In the genomic region with DNA sequence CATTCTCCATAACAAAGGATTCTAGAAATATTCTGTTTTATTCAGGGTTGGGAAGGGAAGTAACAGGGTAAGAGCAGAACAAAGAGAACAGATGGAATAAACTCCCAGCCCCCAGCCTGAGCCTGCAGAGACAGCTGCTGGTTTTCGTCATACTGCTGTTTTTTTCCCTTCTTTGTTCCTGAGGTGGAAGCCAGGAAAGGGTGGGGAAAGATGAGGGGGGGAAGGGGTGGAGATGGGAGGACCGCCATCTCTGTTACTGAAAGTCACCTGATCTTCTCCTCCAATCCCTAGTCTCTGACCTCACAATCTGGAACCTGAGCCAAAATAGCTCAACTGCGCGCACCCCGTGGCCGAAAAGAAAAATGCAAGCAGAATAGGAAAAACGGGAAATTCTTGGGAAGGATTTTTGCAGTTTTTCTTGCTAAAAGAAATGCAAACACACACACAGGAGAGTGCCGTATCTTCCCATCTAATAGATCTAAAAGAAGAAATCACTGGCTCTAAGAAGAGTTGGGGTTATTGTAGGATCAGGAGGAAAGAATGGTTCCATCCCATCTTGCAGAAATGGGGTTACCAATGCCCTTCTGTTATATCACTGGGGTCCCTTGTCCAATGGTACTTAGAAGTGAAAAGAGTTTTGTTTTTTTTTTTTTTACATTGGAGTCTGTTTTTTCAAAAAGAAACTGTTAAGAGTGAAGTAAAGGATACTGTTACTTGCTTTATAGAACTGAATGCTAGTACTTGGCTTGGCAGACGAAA, we compare ENCODE assay signal across 8 cellular contexts. TPM values are rescaled to one million over a fixed set of nuclear protein-coding genes. Genes with fewer than 3 reads are reported as not detected.
DNase-seq lines count a peak whose midpoint lies in the region; ATAC-seq and TF ChIP-seq lines count a peak whose summit lies in the region.

No MANE protein-coding gene starts in this region.

- no peaks in the 10 kb centered on the region for H3K9me3 Mint-ChIP-seq in activated T-helper 17 cell treated with anti-CD3 and anti-CD28 coated beads, Interleukin-2, amount 50 U/mL, for 72 hours
- peaks cover 22% of the 10 kb centered on the region for H3K9me3 Mint-ChIP-seq in glutamatergic neuron (ENCODE audit: unreplicated experiment)

- H3K79me2 ChIP-seq in MM.1S (ENCODE audit: low read length): peaks cover 14% of the 10 kb centered on the region

- no peak overlapping the region for H3K4me2 ChIP-seq in neuronal stem cell (ENCODE audit: insufficient read depth, low read length, poor library complexity, severe bottlenecking)
- no peak overlapping the region for H3K4me2 ChIP-seq in MM.1S (ENCODE audit: low read depth, low read length)

- peak; percentile 77 for DNase-seq in DMS79 treated with DMSO at 0.1 percent for 48 hours (lab: John Stamatoyannopoulos, UW)
- peak; percentile 93 for DNase-seq in NCI-H1436 treated with DMSO at 0.1 percent for 48 hours (lab: John Stamatoyannopoulos, UW)
- DNase-seq in glutamatergic neuron: peak; percentile 79
- DNase-seq in neuronal stem cell (ENCODE audit: low spot score): peak; percentile 90
- no peak for DNase-seq in GF-D8 (lab: John Stamatoyannopoulos, UW)
- DNase-seq in MM.1S: no peak

- H2BK12ac ChIP-seq in neuronal stem cell (ENCODE audit: low read length): no peak overlapping the region

- H3K4me3 ChIP-seq in neuronal stem cell (ENCODE audit: low read length in 2 of 2) (no peak overlapping the region), MM.1S (ENCODE audit: low read length) (no peak overlapping the region)

- peaks cover 5 to 11% of the 10 kb centered on the region in 2 donors for H3K4me1 ChIP-seq in neuronal stem cell (ENCODE audit: control insufficient read depth in 2 of 2, insufficient read depth in 1 of 2, low read depth in 1 of 2, low read length in 2 of 2)
- no peaks in the 10 kb centered on the region; the same call in 1 of the 2 replicates for H3K4me1 ChIP-seq in MM.1S (ENCODE audit: low read length)

- H2BK15ac ChIP-seq in neuronal stem cell (ENCODE audit: low read length): no peak overlapping the region

- peaks cover 98% of the 10 kb centered on the region for H3K36me3 Mint-ChIP-seq in activated T-helper 17 cell treated with anti-CD3 and anti-CD28 coated beads, Interleukin-2, amount 50 U/mL, for 72 hours (ENCODE audit: low read depth)
- H3K36me3 Mint-ChIP-seq in glutamatergic neuron (ENCODE audit: unreplicated experiment): peaks cover 8% of the 10 kb centered on the region

- TF ChIP-seq CTCF in glutamatergic neuron (IDR thresholded peaks at IDR 0.05; ENCODE audit: partially characterized antibody, unreplicated experiment) (peak; percentile 89), MM.1S (IDR thresholded peaks at IDR 0.05; ENCODE audit: low read length) (no peak)

- H3K14ac ChIP-seq in neuronal stem cell (ENCODE audit: low read length): no peak overlapping the region

- no peak overlapping the region for H3K4me3 Mint-ChIP-seq in activated T-helper 17 cell treated with anti-CD3 and anti-CD28 coated beads, Interleukin-2, amount 50 U/mL, for 72 hours
- H3K4me3 Mint-ChIP-seq in glutamatergic neuron (ENCODE audit: unreplicated experiment): peak overlapping the region; percentile 73

- H3K18ac ChIP-seq in neuronal stem cell (ENCODE audit: low read length): no peak overlapping the region

- H3F3A ChIP-seq in MM.1S (ENCODE audit: insufficient read depth, low read length): peaks cover 5% of the 10 kb centered on the region; the same call in 1 of the 2 replicates

- H3K4ac ChIP-seq in neuronal stem cell (ENCODE audit: low read length): no peak overlapping the region

- no peaks in the 10 kb centered on the region for H3K79me1 ChIP-seq in neuronal stem cell (ENCODE audit: low read depth, low read length)

- peaks cover 2 to 58% of the 10 kb centered on the region in 2 donors for H3K9me3 ChIP-seq in neuronal stem cell (replicated peaks in 1 of 2; ENCODE audit: control insufficient read depth in 2 of 2, insufficient read depth in 1 of 2, low read depth in 1 of 2, low read length in 2 of 2)
- H3K9me3 ChIP-seq in MM.1S (replicated peaks; ENCODE audit: insufficient read depth, low read length): no peaks in the 10 kb centered on the region

- no peak overlapping the region for H3K23ac ChIP-seq in neuronal stem cell (ENCODE audit: low read depth, low read length, poor library complexity)

- no peak overlapping the region for H4K91ac ChIP-seq in neuronal stem cell (ENCODE audit: low read depth, low read length, poor library complexity)

- H3K36me3 ChIP-seq in neuronal stem cell (replicated peaks in 1 of 2; ENCODE audit: control insufficient read depth in 2 of 2, insufficient read depth in 2 of 2, low read length in 2 of 2) (peaks cover 4 to 86% of the 10 kb centered on the region in 2 donors), MM.1S (replicated peaks; ENCODE audit: insufficient read depth, low read length) (no peaks in the 10 kb centered on the region)

- H3K27ac ChIP-seq in neuronal stem cell (replicated peaks; ENCODE audit: low read length) (no peak overlapping the region), MM.1S (ENCODE audit: low read length) (no peak overlapping the region)

- no peaks in the 10 kb centered on the region for H3K27me3 Mint-ChIP-seq in activated T-helper 17 cell treated with anti-CD3 and anti-CD28 coated beads, Interleukin-2, amount 50 U/mL, for 72 hours
- peaks cover 9% of the 10 kb centered on the region for H3K27me3 Mint-ChIP-seq in glutamatergic neuron (ENCODE audit: unreplicated experiment)

- peak overlapping the region; percentile 58 for H2AFZ ChIP-seq in neuronal stem cell (ENCODE audit: low read length)
- no peak overlapping the region for H2AFZ ChIP-seq in MM.1S (ENCODE audit: low read length)

- H3K9me2 ChIP-seq in MM.1S (replicated peaks; ENCODE audit: insufficient read depth, low read length): no peaks in the 10 kb centered on the region

- H3K27ac Mint-ChIP-seq in activated T-helper 17 cell treated with anti-CD3 and anti-CD28 coated beads, Interleukin-2, amount 50 U/mL, for 72 hours: peak overlapping the region; percentile 31
- peak overlapping the region; percentile 99 for H3K27ac Mint-ChIP-seq in glutamatergic neuron (ENCODE audit: unreplicated experiment)

- no peak overlapping the region for H2BK5ac ChIP-seq in neuronal stem cell (ENCODE audit: low read length)

- H3K4me1 Mint-ChIP-seq in activated T-helper 17 cell treated with anti-CD3 and anti-CD28 coated beads, Interleukin-2, amount 50 U/mL, for 72 hours: peaks cover 39% of the 10 kb centered on the region
- H3K4me1 Mint-ChIP-seq in glutamatergic neuron (ENCODE audit: low read depth, unreplicated experiment): peaks cover 28% of the 10 kb centered on the region

- no peak overlapping the region for H4K8ac ChIP-seq in neuronal stem cell (ENCODE audit: low read depth, low read length)

- no peaks in the 10 kb centered on the region for H4K20me1 ChIP-seq in MM.1S (ENCODE audit: insufficient read depth, low read length)

- WGBS in neuronal stem cell (ENCODE audit: extremely low coverage in 2 of 2, insufficient read length in 2 of 2, insufficient replicate concordance in 1 of 2), 2 donors: no CpG with 5 or more reads among the region's 9 CpGs

- no peak for ATAC-seq in activated T-helper 17 cell treated with anti-CD3 and anti-CD28 coated beads, Interleukin-2, amount 50 U/mL, for 72 hours (replicated peaks)
- ATAC-seq in HG03442 (IDR thresholded peaks at IDR 0.05; ENCODE audit: unreplicated experiment): no peak

- H3K27me3 ChIP-seq in neuronal stem cell (ENCODE audit: control insufficient read depth in 3 of 3, insufficient read depth in 3 of 3, low read depth in 1 of 3, low read length in 3 of 3): no peaks in the 10 kb centered on the region
- H3K27me3 ChIP-seq in MM.1S (replicated peaks; ENCODE audit: insufficient read depth, low read length): no peaks in the 10 kb centered on the region

- no peak overlapping the region for H2BK120ac ChIP-seq in neuronal stem cell (ENCODE audit: low read depth, low read length)

- no peak overlapping the region for H2AK5ac ChIP-seq in neuronal stem cell (ENCODE audit: low read depth, low read length)

- H3K9ac ChIP-seq in neuronal stem cell (ENCODE audit: low read depth, low read length, poor library complexity): no peak overlapping the region
- H3K9ac ChIP-seq in MM.1S (ENCODE audit: low read length): no peak overlapping the region

RNA-seq across cellular contexts. Expression of a gene that starts 57.9 kb away (rescaled TPM):
- 100 to 1,000 TPM; 186 to 268 TPM for total RNA-seq in activated T-helper 17 cell treated with anti-CD3 and anti-CD28 coated beads, Interleukin-2, amount 50 U/mL, for 72 hours
- total RNA-seq in glutamatergic neuron (ENCODE audit: unreplicated experiment): 51.6 TPM
- polyA plus RNA-seq in neuronal stem cell (2013, experiment 1 of 2): 34.7 TPM
- 34.1 TPM for polyA plus RNA-seq in neuronal stem cell (2013, experiment 2 of 2)

Comparison
In these comparisons a context has a peak if more than half of its experiments do, and no peak if none do; other contexts are left out.
1. DNase-seq: peak in DMS79 treated with DMSO at 0.1 percent for 48 hours (single experiment), NCI-H1436 treated with DMSO at 0.1 percent for 48 hours (single experiment), glutamatergic neuron (single experiment) and neuronal stem cell (single experiment); none in GF-D8 (single experiment) and MM.1S (single experiment).